1 cellular context compared by ENCODE assay signal in the genomic region with DNA sequence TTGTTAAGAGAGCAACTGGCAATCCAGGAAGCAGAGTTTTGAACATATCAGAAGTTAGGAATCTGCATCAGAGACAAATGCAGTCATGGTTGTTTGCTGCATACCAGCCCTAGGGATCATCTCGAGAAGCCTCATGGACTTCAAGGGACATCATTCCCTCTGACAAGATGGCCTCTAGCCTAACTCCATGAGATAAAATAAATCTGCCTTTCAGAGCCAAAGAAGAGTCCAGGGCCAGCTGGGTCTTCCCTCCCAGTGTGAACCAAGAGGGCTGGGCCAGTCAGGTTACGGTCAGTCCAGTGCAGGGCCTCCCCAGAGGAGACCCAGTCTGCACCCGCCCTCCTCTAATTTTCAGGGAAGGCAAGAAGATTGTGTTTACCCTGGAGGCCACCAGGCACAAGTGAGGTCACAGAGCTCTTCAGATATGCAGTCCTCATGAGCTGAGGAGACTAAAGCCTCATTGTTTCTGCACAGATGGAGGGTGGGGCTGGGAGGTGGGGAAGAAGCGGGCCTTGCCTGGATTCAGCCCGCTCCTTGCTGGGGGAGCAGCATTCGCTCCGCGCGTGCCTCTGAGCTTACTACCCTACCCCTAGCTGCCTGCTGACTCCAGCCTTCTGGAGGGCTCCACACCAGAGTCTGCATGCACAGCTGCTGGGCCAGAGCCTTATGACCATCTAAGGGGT.
TF ChIP-seq lines count a peak whose summit lies in the region.

No MANE protein-coding gene starts in this region.

TF ChIP-seq in HepG2, 621 proteins besides CTCF, POLR2A, EP300 and RAD21 (continued from another document and continues in another):
- TF ChIP-seq, protein P1, sequence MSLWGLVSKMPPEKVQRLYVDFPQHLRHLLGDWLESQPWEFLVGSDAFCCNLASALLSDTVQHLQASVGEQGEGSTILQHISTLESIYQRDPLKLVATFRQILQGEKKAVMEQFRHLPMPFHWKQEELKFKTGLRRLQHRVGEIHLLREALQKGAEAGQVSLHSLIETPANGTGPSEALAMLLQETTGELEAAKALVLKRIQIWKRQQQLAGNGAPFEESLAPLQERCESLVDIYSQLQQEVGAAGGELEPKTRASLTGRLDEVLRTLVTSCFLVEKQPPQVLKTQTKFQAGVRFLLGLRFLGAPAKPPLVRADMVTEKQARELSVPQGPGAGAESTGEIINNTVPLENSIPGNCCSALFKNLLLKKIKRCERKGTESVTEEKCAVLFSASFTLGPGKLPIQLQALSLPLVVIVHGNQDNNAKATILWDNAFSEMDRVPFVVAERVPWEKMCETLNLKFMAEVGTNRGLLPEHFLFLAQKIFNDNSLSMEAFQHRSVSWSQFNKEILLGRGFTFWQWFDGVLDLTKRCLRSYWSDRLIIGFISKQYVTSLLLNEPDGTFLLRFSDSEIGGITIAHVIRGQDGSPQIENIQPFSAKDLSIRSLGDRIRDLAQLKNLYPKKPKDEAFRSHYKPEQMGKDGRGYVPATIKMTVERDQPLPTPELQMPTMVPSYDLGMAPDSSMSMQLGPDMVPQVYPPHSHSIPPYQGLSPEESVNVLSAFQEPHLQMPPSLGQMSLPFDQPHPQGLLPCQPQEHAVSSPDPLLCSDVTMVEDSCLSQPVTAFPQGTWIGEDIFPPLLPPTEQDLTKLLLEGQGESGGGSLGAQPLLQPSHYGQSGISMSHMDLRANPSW (CRISPR knock-in tag; IDR thresholded peaks at IDR 0.05; ENCODE audit: borderline replicate concordance) = no peak
- no peak for TF ChIP-seq ZNF10 (CRISPR knock-in tag; IDR thresholded peaks at IDR 0.05; ENCODE audit: borderline replicate concordance, low read depth)
- TF ChIP-seq ZNF777 (CRISPR knock-in tag; IDR thresholded peaks at IDR 0.05) = no peak
- no peak for TF ChIP-seq ZNF317 (CRISPR knock-in tag; IDR thresholded peaks at IDR 0.05)
- TF ChIP-seq CBX1 (IDR thresholded peaks at IDR 0.05; ENCODE audit: low read depth) = no peak
- TF ChIP-seq ZNF75D (CRISPR knock-in tag; IDR thresholded peaks at IDR 0.05; ENCODE audit: borderline replicate concordance) = no peak
- no peak for TF ChIP-seq ZNF224 (CRISPR knock-in tag; IDR thresholded peaks at IDR 0.05)
- TF ChIP-seq SMAD9 (CRISPR knock-in tag; IDR thresholded peaks at IDR 0.05) = no peak
- no peak for TF ChIP-seq NFKB2 (CRISPR knock-in tag; IDR thresholded peaks at IDR 0.05; ENCODE audit: borderline replicate concordance)
- no peak for TF ChIP-seq MEF2D (CRISPR knock-in tag; IDR thresholded peaks at IDR 0.05)
- no peak for TF ChIP-seq FIP1L1 (IDR thresholded peaks at IDR 0.05; ENCODE audit: borderline replicate concordance, insufficient read depth, low read depth, low read length)
- TF ChIP-seq, protein P2, sequence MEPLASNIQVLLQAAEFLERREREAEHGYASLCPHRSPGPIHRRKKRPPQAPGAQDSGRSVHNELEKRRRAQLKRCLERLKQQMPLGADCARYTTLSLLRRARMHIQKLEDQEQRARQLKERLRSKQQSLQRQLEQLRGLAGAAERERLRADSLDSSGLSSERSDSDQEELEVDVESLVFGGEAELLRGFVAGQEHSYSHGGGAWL (CRISPR knock-in tag; IDR thresholded peaks at IDR 0.05) = no peak
- TF ChIP-seq WIZ (CRISPR knock-in tag; IDR thresholded peaks at IDR 0.05) = no peak
- no peak for TF ChIP-seq HOXD1 (CRISPR knock-in tag; IDR thresholded peaks at IDR 0.05)
- TF ChIP-seq MIER2 (CRISPR knock-in tag; IDR thresholded peaks at IDR 0.05) = 0 out of 2 replicates have a peak, but pooled peaks have one; percentile 41
- TF ChIP-seq, protein P3, sequence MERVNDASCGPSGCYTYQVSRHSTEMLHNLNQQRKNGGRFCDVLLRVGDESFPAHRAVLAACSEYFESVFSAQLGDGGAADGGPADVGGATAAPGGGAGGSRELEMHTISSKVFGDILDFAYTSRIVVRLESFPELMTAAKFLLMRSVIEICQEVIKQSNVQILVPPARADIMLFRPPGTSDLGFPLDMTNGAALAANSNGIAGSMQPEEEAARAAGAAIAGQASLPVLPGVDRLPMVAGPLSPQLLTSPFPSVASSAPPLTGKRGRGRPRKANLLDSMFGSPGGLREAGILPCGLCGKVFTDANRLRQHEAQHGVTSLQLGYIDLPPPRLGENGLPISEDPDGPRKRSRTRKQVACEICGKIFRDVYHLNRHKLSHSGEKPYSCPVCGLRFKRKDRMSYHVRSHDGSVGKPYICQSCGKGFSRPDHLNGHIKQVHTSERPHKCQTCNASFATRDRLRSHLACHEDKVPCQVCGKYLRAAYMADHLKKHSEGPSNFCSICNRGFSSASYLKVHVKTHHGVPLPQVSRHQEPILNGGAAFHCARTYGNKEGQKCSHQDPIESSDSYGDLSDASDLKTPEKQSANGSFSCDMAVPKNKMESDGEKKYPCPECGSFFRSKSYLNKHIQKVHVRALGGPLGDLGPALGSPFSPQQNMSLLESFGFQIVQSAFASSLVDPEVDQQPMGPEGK (CRISPR knock-in tag; IDR thresholded peaks at IDR 0.05) = peak; percentile 93
- TF ChIP-seq MAFG (CRISPR knock-in tag; IDR thresholded peaks at IDR 0.05) = no peak
- TF ChIP-seq ZNF451 (CRISPR knock-in tag; IDR thresholded peaks at IDR 0.05) = no peak
- TF ChIP-seq DNMT3B (CRISPR knock-in tag; conservative IDR thresholded peaks at IDR 0.05) = no peak
- TF ChIP-seq BCL6 (CRISPR knock-in tag; IDR thresholded peaks at IDR 0.05) = peak; percentile 84
- TF ChIP-seq ARHGAP35 (CRISPR knock-in tag; IDR thresholded peaks at IDR 0.05; ENCODE audit: borderline replicate concordance) = no peak
- TF ChIP-seq, protein P4, sequence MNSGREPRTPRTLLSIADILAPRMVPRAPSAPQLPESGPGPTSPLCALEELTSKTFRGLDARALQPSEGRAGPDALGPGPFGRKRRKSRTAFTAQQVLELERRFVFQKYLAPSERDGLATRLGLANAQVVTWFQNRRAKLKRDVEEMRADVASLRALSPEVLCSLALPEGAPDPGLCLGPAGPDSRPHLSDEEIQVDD (CRISPR knock-in tag; IDR thresholded peaks at IDR 0.05; ENCODE audit: borderline replicate concordance) = no peak
- no peak for TF ChIP-seq ZBTB38 (CRISPR knock-in tag; IDR thresholded peaks at IDR 0.05)
- TF ChIP-seq, protein P5, sequence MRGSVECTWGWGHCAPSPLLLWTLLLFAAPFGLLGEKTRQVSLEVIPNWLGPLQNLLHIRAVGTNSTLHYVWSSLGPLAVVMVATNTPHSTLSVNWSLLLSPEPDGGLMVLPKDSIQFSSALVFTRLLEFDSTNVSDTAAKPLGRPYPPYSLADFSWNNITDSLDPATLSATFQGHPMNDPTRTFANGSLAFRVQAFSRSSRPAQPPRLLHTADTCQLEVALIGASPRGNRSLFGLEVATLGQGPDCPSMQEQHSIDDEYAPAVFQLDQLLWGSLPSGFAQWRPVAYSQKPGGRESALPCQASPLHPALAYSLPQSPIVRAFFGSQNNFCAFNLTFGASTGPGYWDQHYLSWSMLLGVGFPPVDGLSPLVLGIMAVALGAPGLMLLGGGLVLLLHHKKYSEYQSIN (CRISPR knock-in tag; IDR thresholded peaks at IDR 0.05; ENCODE audit: borderline replicate concordance) = no peak
- no peak for TF ChIP-seq PCBP2 (optimal IDR thresholded peaks at IDR 0.05; ENCODE audit: low read depth, low read length, poor library complexity, severe bottlenecking)
- TF ChIP-seq ZNF552 (CRISPR knock-in tag; IDR thresholded peaks at IDR 0.05; ENCODE audit: borderline replicate concordance) = no peak
- peak; percentile 63; the same call in 1 of the 2 replicates for TF ChIP-seq ZNF441 (CRISPR knock-in tag; IDR thresholded peaks at IDR 0.05; ENCODE audit: borderline replicate concordance)
- no peak for TF ChIP-seq ZNF446 (CRISPR knock-in tag; IDR thresholded peaks at IDR 0.05)
- TF ChIP-seq, protein P6, sequence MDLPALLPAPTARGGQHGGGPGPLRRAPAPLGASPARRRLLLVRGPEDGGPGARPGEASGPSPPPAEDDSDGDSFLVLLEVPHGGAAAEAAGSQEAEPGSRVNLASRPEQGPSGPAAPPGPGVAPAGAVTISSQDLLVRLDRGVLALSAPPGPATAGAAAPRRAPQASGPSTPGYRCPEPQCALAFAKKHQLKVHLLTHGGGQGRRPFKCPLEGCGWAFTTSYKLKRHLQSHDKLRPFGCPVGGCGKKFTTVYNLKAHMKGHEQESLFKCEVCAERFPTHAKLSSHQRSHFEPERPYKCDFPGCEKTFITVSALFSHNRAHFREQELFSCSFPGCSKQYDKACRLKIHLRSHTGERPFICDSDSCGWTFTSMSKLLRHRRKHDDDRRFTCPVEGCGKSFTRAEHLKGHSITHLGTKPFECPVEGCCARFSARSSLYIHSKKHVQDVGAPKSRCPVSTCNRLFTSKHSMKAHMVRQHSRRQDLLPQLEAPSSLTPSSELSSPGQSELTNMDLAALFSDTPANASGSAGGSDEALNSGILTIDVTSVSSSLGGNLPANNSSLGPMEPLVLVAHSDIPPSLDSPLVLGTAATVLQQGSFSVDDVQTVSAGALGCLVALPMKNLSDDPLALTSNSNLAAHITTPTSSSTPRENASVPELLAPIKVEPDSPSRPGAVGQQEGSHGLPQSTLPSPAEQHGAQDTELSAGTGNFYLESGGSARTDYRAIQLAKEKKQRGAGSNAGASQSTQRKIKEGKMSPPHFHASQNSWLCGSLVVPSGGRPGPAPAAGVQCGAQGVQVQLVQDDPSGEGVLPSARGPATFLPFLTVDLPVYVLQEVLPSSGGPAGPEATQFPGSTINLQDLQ (CRISPR knock-in tag; IDR thresholded peaks at IDR 0.05) = 0 out of 2 replicates have a peak, but pooled peaks have one; percentile 72
- TF ChIP-seq, protein P7, sequence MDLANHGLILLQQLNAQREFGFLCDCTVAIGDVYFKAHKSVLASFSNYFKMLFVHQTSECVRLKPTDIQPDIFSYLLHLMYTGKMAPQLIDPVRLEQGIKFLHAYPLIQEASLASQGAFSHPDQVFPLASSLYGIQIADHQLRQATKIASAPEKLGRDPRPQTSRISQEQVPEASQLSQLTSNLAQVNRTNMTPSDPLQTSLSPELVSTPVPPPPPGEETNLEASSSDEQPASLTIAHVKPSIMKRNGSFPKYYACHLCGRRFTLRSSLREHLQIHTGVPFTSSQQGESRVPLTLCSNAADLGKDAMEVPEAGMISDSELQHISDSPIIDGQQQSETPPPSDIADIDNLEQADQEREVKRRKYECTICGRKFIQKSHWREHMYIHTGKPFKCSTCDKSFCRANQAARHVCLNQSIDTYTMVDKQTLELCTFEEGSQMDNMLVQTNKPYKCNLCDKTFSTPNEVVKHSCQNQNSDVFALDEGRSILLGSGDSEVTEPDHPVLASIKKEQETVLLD (CRISPR knock-in tag; IDR thresholded peaks at IDR 0.05; ENCODE audit: low read depth) = no peak
- peak; percentile 44; the same call in 1 of the 2 replicates for TF ChIP-seq SALL1 (CRISPR knock-in tag; IDR thresholded peaks at IDR 0.05)
- no peak for TF ChIP-seq ZFP90 (CRISPR knock-in tag; IDR thresholded peaks at IDR 0.05; ENCODE audit: borderline replicate concordance)
- TF ChIP-seq, protein P8, sequence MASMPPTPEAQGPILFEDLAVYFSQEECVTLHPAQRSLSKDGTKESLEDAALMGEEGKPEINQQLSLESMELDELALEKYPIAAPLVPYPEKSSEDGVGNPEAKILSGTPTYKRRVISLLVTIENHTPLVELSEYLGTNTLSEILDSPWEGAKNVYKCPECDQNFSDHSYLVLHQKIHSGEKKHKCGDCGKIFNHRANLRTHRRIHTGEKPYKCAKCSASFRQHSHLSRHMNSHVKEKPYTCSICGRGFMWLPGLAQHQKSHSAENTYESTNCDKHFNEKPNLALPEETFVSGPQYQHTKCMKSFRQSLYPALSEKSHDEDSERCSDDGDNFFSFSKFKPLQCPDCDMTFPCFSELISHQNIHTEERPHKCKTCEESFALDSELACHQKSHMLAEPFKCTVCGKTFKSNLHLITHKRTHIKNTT (CRISPR knock-in tag; IDR thresholded peaks at IDR 0.05) = no peak
- no peak for TF ChIP-seq ZNF782 (CRISPR knock-in tag; IDR thresholded peaks at IDR 0.05; ENCODE audit: borderline replicate concordance)
- no peak for TF ChIP-seq ZNF326 (CRISPR knock-in tag; IDR thresholded peaks at IDR 0.05; ENCODE audit: borderline replicate concordance)
- no peak for TF ChIP-seq RFX1 (IDR thresholded peaks at IDR 0.05)
- TF ChIP-seq, protein P9, sequence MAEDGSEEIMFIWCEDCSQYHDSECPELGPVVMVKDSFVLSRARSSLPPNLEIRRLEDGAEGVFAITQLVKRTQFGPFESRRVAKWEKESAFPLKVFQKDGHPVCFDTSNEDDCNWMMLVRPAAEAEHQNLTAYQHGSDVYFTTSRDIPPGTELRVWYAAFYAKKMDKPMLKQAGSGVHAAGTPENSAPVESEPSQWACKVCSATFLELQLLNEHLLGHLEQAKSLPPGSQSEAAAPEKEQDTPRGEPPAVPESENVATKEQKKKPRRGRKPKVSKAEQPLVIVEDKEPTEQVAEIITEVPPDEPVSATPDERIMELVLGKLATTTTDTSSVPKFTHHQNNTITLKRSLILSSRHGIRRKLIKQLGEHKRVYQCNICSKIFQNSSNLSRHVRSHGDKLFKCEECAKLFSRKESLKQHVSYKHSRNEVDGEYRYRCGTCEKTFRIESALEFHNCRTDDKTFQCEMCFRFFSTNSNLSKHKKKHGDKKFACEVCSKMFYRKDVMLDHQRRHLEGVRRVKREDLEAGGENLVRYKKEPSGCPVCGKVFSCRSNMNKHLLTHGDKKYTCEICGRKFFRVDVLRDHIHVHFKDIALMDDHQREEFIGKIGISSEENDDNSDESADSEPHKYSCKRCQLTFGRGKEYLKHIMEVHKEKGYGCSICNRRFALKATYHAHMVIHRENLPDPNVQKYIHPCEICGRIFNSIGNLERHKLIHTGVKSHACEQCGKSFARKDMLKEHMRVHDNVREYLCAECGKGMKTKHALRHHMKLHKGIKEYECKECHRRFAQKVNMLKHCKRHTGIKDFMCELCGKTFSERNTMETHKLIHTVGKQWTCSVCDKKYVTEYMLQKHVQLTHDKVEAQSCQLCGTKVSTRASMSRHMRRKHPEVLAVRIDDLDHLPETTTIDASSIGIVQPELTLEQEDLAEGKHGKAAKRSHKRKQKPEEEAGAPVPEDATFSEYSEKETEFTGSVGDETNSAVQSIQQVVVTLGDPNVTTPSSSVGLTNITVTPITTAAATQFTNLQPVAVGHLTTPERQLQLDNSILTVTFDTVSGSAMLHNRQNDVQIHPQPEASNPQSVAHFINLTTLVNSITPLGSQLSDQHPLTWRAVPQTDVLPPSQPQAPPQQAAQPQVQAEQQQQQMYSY (CRISPR knock-in tag; IDR thresholded peaks at IDR 0.05) = no peak
- no peak for TF ChIP-seq ZNF674 (CRISPR knock-in tag; IDR thresholded peaks at IDR 0.05; ENCODE audit: low read depth)
- no peak for TF ChIP-seq KLF11 (CRISPR knock-in tag; IDR thresholded peaks at IDR 0.05)
- TF ChIP-seq, protein P10, sequence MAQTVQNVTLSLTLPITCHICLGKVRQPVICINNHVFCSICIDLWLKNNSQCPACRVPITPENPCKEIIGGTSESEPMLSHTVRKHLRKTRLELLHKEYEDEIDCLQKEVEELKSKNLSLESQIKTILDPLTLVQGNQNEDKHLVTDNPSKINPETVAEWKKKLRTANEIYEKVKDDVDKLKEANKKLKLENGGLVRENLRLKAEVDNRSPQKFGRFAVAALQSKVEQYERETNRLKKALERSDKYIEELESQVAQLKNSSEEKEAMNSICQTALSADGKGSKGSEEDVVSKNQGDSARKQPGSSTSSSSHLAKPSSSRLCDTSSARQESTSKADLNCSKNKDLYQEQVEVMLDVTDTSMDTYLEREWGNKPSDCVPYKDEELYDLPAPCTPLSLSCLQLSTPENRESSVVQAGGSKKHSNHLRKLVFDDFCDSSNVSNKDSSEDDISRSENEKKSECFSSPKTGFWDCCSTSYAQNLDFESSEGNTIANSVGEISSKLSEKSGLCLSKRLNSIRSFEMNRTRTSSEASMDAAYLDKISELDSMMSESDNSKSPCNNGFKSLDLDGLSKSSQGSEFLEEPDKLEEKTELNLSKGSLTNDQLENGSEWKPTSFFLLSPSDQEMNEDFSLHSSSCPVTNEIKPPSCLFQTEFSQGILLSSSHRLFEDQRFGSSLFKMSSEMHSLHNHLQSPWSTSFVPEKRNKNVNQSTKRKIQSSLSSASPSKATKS (CRISPR knock-in tag; IDR thresholded peaks at IDR 0.05) = no peak
- TF ChIP-seq ZNF235 (CRISPR knock-in tag; IDR thresholded peaks at IDR 0.05; ENCODE audit: borderline replicate concordance) = no peak
